In the genomic region with DNA sequence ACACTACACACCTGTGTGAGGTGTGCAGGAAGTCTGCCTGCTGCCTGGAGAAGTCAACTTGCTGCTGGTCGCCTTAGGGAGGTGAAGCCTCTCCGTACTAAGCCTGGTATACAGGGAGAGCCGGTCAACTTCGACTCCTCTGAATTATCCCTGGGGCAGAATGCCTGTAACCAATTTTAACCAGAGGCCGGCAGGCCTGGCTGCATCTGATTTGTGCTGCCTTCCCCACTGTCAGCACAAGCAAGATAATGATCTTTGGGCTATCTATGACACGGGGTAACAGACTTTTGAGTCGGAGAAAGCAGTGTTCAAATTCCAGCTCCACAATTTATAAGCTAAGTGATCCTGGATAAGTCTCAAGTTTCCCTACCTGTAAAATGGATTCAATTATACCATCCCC, we compare ENCODE assay signal across 18 cellular contexts.
"Had no signal": no experiment of that assay in that cellular context is flagged by ENCODE, and none has a peak within 500 bp of the region (broad histone marks: within the 10 kb centered on the region; RNA-seq: fewer than 3 reads in every experiment).

No MANE protein-coding gene starts in this region.

- H3K9me3 ChIP-seq: MG63, SJSA1 had no signal

- H3K27me3 ChIP-seq: MG63, SJSA1 had no signal

- H3K4me3 ChIP-seq: MG63, SJSA1 had no signal

- H3K4me1 ChIP-seq: SJSA1 had no signal

- H3K27ac ChIP-seq: SJSA1 had no signal

- DNase-seq: KBM-7, MG63, NCI-H1092, NCI-H1105 treated with DMSO at 0.1 percent for 48 hours, NCI-H1436, NCI-H187, NCI-H2029, NCI-H2081 treated with DMSO at 0.1 percent for 48 hours, NCI-H2171, NCI-H226, NCI-H446, NCI-H510A, NCI-H524 treated with DMSO at 0.1 percent for 48 hours, NCI-H774, Right ventricle myocardium superior, RPMI8226, SIG-M5 had no signal

- H3K36me3 ChIP-seq: MG63, SJSA1 had no signal
